Comparison of ENCODE assay signal across 22 cellular contexts in genomic region chr1:245552331-245552730, GRCh38.
DNase-seq lines count a peak whose midpoint lies in the region; ATAC-seq, FAIRE-seq and TF ChIP-seq lines count a peak whose summit lies in the region.
"Had no signal": no experiment of that assay in that cellular context is flagged by ENCODE, and none has a peak within 500 bp of the region (broad histone marks: within the 10 kb centered on the region; RNA-seq: fewer than 3 reads in every experiment).

No MANE protein-coding gene starts in this region.

- DNase-seq in K562 (ENCODE audit: extremely low read depth in 1 of 4, low spot score in 3 of 4) (no peak), endothelial cell (ENCODE audit: low spot score) (no peak), DMS53 (lab: John Stamatoyannopoulos, UW) (no peak), DMS79 (lab: John Stamatoyannopoulos, UW) (no peak)
- DNase-seq: 8988T; ACHN; BE2C; C1 segment of cervical spinal cord; CD4-positive, alpha-beta memory T cell; CD4-positive, CD25-positive, alpha-beta regulatory T cell; CD8-positive, alpha-beta memory T cell; COR-L47; DMS 273 treated with DMSO at 0.1 percent for 48 hours; DMS153; DND-41; GF-D8 had no signal

- CTCF ChIA-PET in K562 (lab: Yijun Ruan, JAX; ENCODE audit: low intra/inter-chr PET ratio), result interaction anchor here (0.6 kb wide), 1 partner anchor 320 kb away, joined by 4 read pairs; no protein-coding TSS in a partner anchor

- H3K9ac ChIP-seq in K562 (ENCODE audit: insufficient read depth in 1 of 2, low read depth in 2 of 2, low read length in 2 of 2), result no peak overlapping the region
- H3K9ac ChIP-seq: BLaER1 had no signal

- H3K27ac Mint-ChIP-seq in endothelial cell (ENCODE audit: unreplicated experiment), result peak overlapping the region; percentile 80
- H3K27ac Mint-ChIP-seq: CD4-positive, alpha-beta memory T cell; CD4-positive, CD25-positive, alpha-beta regulatory T cell; CD8-positive, alpha-beta memory T cell had no signal

- BruUV-seq in K562 (replicated peaks; lab: Mats Ljungman, UMichigan), result no TSS peak

- ATAC-seq in K562 (no peak), HG02852 (IDR thresholded peaks at IDR 0.05; ENCODE audit: unreplicated experiment) (no peak)

- intact Hi-C loops in K562 (cut with micrococcal nuclease), result no loop called here

- H3K36me3 ChIP-seq in K562 (ENCODE audit: control insufficient read depth, insufficient read depth, low read length), result no peaks in the 10 kb centered on the region
- H3K36me3 ChIP-seq: BLaER1 had no signal

- no peak for TF ChIP-seq CTCF in K562 (IDR thresholded peaks at IDR 0.05 in 2 of 3, conservative IDR thresholded peaks at IDR 0.05 in 1 of 3; ENCODE audit: insufficient read depth in 2 of 3, low read depth in 1 of 3, low read length in 3 of 3)
- no peak for TF ChIP-seq CTCF in endothelial cell (IDR thresholded peaks at IDR 0.05; ENCODE audit: unreplicated experiment)

- in situ Hi-C loops in K562 (cut with MboI), result no loop called here

- no peaks in the 10 kb centered on the region for H3K79me2 ChIP-seq in K562 (ENCODE audit: control insufficient read depth, insufficient read depth, low read length)

- no peaks in the 10 kb centered on the region; the same call in 1 of the 2 replicates for H3K9me3 ChIP-seq in K562 (replicated peaks; ENCODE audit: control insufficient read depth, insufficient read depth, low read depth, low read length)
- H3K9me3 ChIP-seq: BE2C, BLaER1 had no signal

- no peaks in the 10 kb centered on the region; the same call in 1 of the 2 replicates for H4K20me1 ChIP-seq in K562 (replicated peaks; ENCODE audit: control insufficient read depth, insufficient read depth, low read length)
- H4K20me1 ChIP-seq: BLaER1 had no signal

- under 1% methylated on average over 9 of the region's 9 CpGs for WGBS in K562 (ENCODE audit: insufficient coverage, low coverage, missing lambda C conversion rate)

- TF ChIP-seq EP300 in K562 (IDR thresholded peaks at IDR 0.05; ENCODE audit: low read length), result no peak

- peaks cover 54% of the 10 kb centered on the region for H3K4me1 Mint-ChIP-seq in endothelial cell (ENCODE audit: unreplicated experiment)
- H3K4me1 Mint-ChIP-seq: CD4-positive, alpha-beta memory T cell; CD4-positive, CD25-positive, alpha-beta regulatory T cell; CD8-positive, alpha-beta memory T cell had no signal

- H3K36me3 Mint-ChIP-seq in endothelial cell (ENCODE audit: low read depth, unreplicated experiment), result no peaks in the 10 kb centered on the region
- H3K36me3 Mint-ChIP-seq: CD4-positive, alpha-beta memory T cell; CD4-positive, CD25-positive, alpha-beta regulatory T cell; CD8-positive, alpha-beta memory T cell had no signal

- TF ChIP-seq POLR2A in K562 (conservative IDR thresholded peaks at IDR 0.05), result no peak

- no peak overlapping the region for H2AFZ ChIP-seq in K562 (ENCODE audit: low read depth, low read length)

- H3K9me1 ChIP-seq in K562 (ENCODE audit: control insufficient read depth, insufficient read depth, low read length), result no peaks in the 10 kb centered on the region

- no peaks in the 10 kb centered on the region for H3K9me3 Mint-ChIP-seq in endothelial cell (ENCODE audit: unreplicated experiment)

- H3K27me3 ChIP-seq in K562 (ENCODE audit: control insufficient read depth in 2 of 2, insufficient read depth in 2 of 2, low read length in 2 of 2), result peaks cover 51 to 76% of the 10 kb centered on the region in 2 experiments
- H3K27me3 ChIP-seq: BE2C, BLaER1 had no signal

- no peak for TF ChIP-seq RAD21 in K562 (CRISPR knock-in tag; conservative IDR thresholded peaks at IDR 0.05 in 1 of 2, IDR thresholded peaks at IDR 0.05 in 1 of 2)

- no peaks in the 10 kb centered on the region for H3K4me1 ChIP-seq in K562 (replicated peaks in 1 of 2; ENCODE audit: control insufficient read depth in 2 of 2, insufficient read depth in 2 of 2, low read length in 2 of 2)

- H3K4me2 ChIP-seq in K562 (ENCODE audit: insufficient read depth, low read length), result no peak overlapping the region
- H3K4me2 ChIP-seq: BLaER1 had no signal

- H3K27ac ChIP-seq in K562 (ENCODE audit: extremely low read depth, low read depth, low read length), result no peak overlapping the region
- H3K27ac ChIP-seq: BLaER1 had no signal

- H3K27me3 Mint-ChIP-seq in endothelial cell (ENCODE audit: unreplicated experiment), result peaks cover 16% of the 10 kb centered on the region

- POLR2A ChIA-PET in K562 (lab: Yijun Ruan, JAX), result interaction anchor here (0.6 kb wide), 1 partner anchor 77 kb away, joined by 3 read pairs; no protein-coding TSS in a partner anchor

- no peak for FAIRE-seq in K562 (lab: Jason Lieb, UNC)
- FAIRE-seq: A204.1, G401.6, GM12891, GM19239 had no signal

- H3K4me3 Mint-ChIP-seq in endothelial cell (ENCODE audit: unreplicated experiment), result no peak overlapping the region
- H3K4me3 Mint-ChIP-seq: CD4-positive, alpha-beta memory T cell; CD4-positive, CD25-positive, alpha-beta regulatory T cell; CD8-positive, alpha-beta memory T cell had no signal

- no peak overlapping the region for H3K4me3 ChIP-seq in K562
- H3K4me3 ChIP-seq: BLaER1 had no signal

TF ChIP-seq in K562, 482 proteins besides CTCF, POLR2A, EP300 and RAD21:
- TF ChIP-seq ZC3H4 (CRISPR knock-in tag; IDR thresholded peaks at IDR 0.05; ENCODE audit: borderline replicate concordance) (no peak), ZNF134 (CRISPR knock-in tag; conservative IDR thresholded peaks at IDR 0.05) (peak; percentile 61; the same call in 1 of the 2 replicates)
